In genomic region chr22:49609207-49609876, GRCh38 we compare ENCODE assay signal across 20 cellular contexts.
DNase-seq lines count a peak whose midpoint lies in the region; ATAC-seq and TF ChIP-seq lines count a peak whose summit lies in the region.
"Had no signal": no experiment of that assay in that cellular context is flagged by ENCODE, and none has a peak within 500 bp of the region (broad histone marks: within the 10 kb centered on the region; RNA-seq: fewer than 3 reads in every experiment).

No MANE protein-coding gene starts in this region.

- no peak overlapping the region for H4K8ac ChIP-seq in neuronal stem cell (ENCODE audit: low read depth, low read length)

- H3K4me1 ChIP-seq in neuronal stem cell (ENCODE audit: control insufficient read depth in 2 of 2, insufficient read depth in 1 of 2, low read depth in 1 of 2, low read length in 2 of 2) = no peaks in the 10 kb centered on the region
- H3K4me1 ChIP-seq: BLaER1, SJSA1 had no signal

- H3K23ac ChIP-seq in neuronal stem cell (ENCODE audit: low read depth, low read length, poor library complexity) = no peak overlapping the region

- WGBS in neuronal stem cell (ENCODE audit: extremely low coverage in 2 of 2, insufficient read length in 2 of 2, insufficient replicate concordance in 1 of 2), 2 donors = no CpG with 5 or more reads among the region's 24 CpGs

- H3K18ac ChIP-seq in neuronal stem cell (ENCODE audit: low read length) = peak overlapping the region; percentile 83

- no peak overlapping the region for H3K14ac ChIP-seq in neuronal stem cell (ENCODE audit: low read length)

- H2BK120ac ChIP-seq in neuronal stem cell (ENCODE audit: low read depth, low read length) = no peak overlapping the region

- H3K4me2 ChIP-seq in neuronal stem cell (ENCODE audit: insufficient read depth, low read length, poor library complexity, severe bottlenecking) = no peak overlapping the region
- H3K4me2 ChIP-seq: BLaER1 had no signal

- H3K36me3 ChIP-seq in neuronal stem cell (replicated peaks in 1 of 2; ENCODE audit: control insufficient read depth in 2 of 2, insufficient read depth in 2 of 2, low read length in 2 of 2) = no peaks in the 10 kb centered on the region
- H3K36me3 ChIP-seq: MG63, SJSA1 had no signal

- H3K27me3 Mint-ChIP-seq in CD14-positive monocyte (ENCODE audit: low read depth in 3 of 3) (peaks cover 0 to 4% (median 2%) of the 10 kb centered on the region in 3 donors), chondrocyte (ENCODE audit: low read depth) (no peaks in the 10 kb centered on the region)
- H3K27me3 Mint-ChIP-seq: CD4-positive, alpha-beta T cell had no signal

- no peak overlapping the region for H2AFZ ChIP-seq in neuronal stem cell (ENCODE audit: low read length)

- no peak overlapping the region for H3K27ac ChIP-seq in neuronal stem cell (replicated peaks; ENCODE audit: low read length)
- H3K27ac ChIP-seq: BLaER1, SJSA1 had no signal

- H3K4me3 Mint-ChIP-seq in CD14-positive monocyte (no peak overlapping the region), chondrocyte (ENCODE audit: unreplicated experiment) (no peak overlapping the region)
- H3K4me3 Mint-ChIP-seq: CD4-positive, alpha-beta T cell had no signal

- H3K4ac ChIP-seq in neuronal stem cell (ENCODE audit: low read length) = no peak overlapping the region

- ATAC-seq in HG03442 (IDR thresholded peaks at IDR 0.05; ENCODE audit: unreplicated experiment) = no peak
- ATAC-seq: PC-3, Right ventricle myocardium inferior had no signal

- H3K36me3 Mint-ChIP-seq in CD14-positive monocyte = peaks cover 39 to 53% of the 10 kb centered on the region in 2 donors
- H3K36me3 Mint-ChIP-seq in chondrocyte (ENCODE audit: low read depth) = peaks cover 5% of the 10 kb centered on the region

- peak overlapping the region in 1 of 2 donors; percentile 39 for H3K4me3 ChIP-seq in neuronal stem cell (ENCODE audit: low read length in 2 of 2)
- H3K4me3 ChIP-seq: BLaER1, MG63, SJSA1 had no signal

- H3K27ac Mint-ChIP-seq in CD14-positive monocyte (no peak overlapping the region), chondrocyte (ENCODE audit: unreplicated experiment) (no peak overlapping the region)
- H3K27ac Mint-ChIP-seq: CD4-positive, alpha-beta T cell had no signal

- H3K9me3 Mint-ChIP-seq in CD14-positive monocyte (peaks cover 41 to 67% (median 48%) of the 10 kb centered on the region in 7 donors), chondrocyte (ENCODE audit: low read depth) (peaks cover 24% of the 10 kb centered on the region)

- intact Hi-C loops in CD14-positive monocyte (cut with micrococcal nuclease) = no loop called here

- H2BK5ac ChIP-seq in neuronal stem cell (ENCODE audit: low read length) = no peak overlapping the region

- H3K9me3 ChIP-seq in neuronal stem cell (replicated peaks in 1 of 2; ENCODE audit: control insufficient read depth in 2 of 2, insufficient read depth in 1 of 2, low read depth in 1 of 2, low read length in 2 of 2) = peaks cover 0 to 7% of the 10 kb centered on the region in 2 donors

- no peaks in the 10 kb centered on the region for H3K4me1 Mint-ChIP-seq in CD14-positive monocyte
- no peaks in the 10 kb centered on the region for H3K4me1 Mint-ChIP-seq in chondrocyte (ENCODE audit: low read depth)

- H2BK12ac ChIP-seq in neuronal stem cell (ENCODE audit: low read length) = no peak overlapping the region

- peaks cover 0 to 3% (median 0%) of the 10 kb centered on the region in 3 experiments for H3K27me3 ChIP-seq in neuronal stem cell (ENCODE audit: control insufficient read depth in 3 of 3, insufficient read depth in 3 of 3, low read depth in 1 of 3, low read length in 3 of 3)
- H3K27me3 ChIP-seq: BLaER1, SJSA1 had no signal

- H3K79me1 ChIP-seq in neuronal stem cell (ENCODE audit: low read depth, low read length) = peaks cover 4% of the 10 kb centered on the region

- no peak overlapping the region for H3K9ac ChIP-seq in neuronal stem cell (ENCODE audit: low read depth, low read length, poor library complexity)
- H3K9ac ChIP-seq: BLaER1 had no signal

- TF ChIP-seq CTCF in CD14-positive monocyte (IDR thresholded peaks at IDR 0.05) (no peak), chondrocyte (IDR thresholded peaks at IDR 0.05) (no peak)

- no peak overlapping the region for H4K91ac ChIP-seq in neuronal stem cell (ENCODE audit: low read depth, low read length, poor library complexity)

- peak; percentile 49 for DNase-seq in activated effector memory CD4-positive, alpha-beta T cell treated with anti-CD3 and anti-CD28 coated beads, Interleukin-2, amount 50 U/mL, for 16 hours
- no peak for DNase-seq in activated effector memory CD4-positive, alpha-beta T cell treated with Interleukin-2 at 50 U/mL for 16 hours
- DNase-seq in CD14-positive monocyte (ENCODE audit: low spot score) (peak; percentile 12), chondrocyte (ENCODE audit: low spot score) (peak; percentile 86), neuronal stem cell (ENCODE audit: low spot score) (no peak), T-helper 9 cell (no peak), HUDEP-2 (lab: John Stamatoyannopoulos, UW; ENCODE audit: unreplicated experiment in 76 of 76) (no peak)
- DNase-seq: 8988T; CD4-positive, alpha-beta T cell; KG1; MG63; NCI-H2029; NCI-H446; NCI-H524 treated with DMSO at 0.1 percent for 48 hours; NCI-H774; PC-3 had no signal

- no peak overlapping the region for H2BK15ac ChIP-seq in neuronal stem cell (ENCODE audit: low read length)

- H2AK5ac ChIP-seq in neuronal stem cell (ENCODE audit: low read depth, low read length) = peak overlapping the region; percentile 75

Comparison
In these comparisons a context has a peak if more than half of its experiments do, and no peak if none do; other contexts are left out.
1. DNase-seq: peak in activated effector memory CD4-positive, alpha-beta T cell treated with anti-CD3 and anti-CD28 coated beads, Interleukin-2, amount 50 U/mL, for 16 hours (single experiment), CD14-positive monocyte (single experiment) and chondrocyte (single experiment); none in activated effector memory CD4-positive, alpha-beta T cell treated with Interleukin-2 at 50 U/mL for 16 hours (single experiment), neuronal stem cell (single experiment), T-helper 9 cell (single experiment) and HUDEP-2 (0 of 76).